8 cellular contexts compared by ENCODE assay signal in the genomic region with DNA sequence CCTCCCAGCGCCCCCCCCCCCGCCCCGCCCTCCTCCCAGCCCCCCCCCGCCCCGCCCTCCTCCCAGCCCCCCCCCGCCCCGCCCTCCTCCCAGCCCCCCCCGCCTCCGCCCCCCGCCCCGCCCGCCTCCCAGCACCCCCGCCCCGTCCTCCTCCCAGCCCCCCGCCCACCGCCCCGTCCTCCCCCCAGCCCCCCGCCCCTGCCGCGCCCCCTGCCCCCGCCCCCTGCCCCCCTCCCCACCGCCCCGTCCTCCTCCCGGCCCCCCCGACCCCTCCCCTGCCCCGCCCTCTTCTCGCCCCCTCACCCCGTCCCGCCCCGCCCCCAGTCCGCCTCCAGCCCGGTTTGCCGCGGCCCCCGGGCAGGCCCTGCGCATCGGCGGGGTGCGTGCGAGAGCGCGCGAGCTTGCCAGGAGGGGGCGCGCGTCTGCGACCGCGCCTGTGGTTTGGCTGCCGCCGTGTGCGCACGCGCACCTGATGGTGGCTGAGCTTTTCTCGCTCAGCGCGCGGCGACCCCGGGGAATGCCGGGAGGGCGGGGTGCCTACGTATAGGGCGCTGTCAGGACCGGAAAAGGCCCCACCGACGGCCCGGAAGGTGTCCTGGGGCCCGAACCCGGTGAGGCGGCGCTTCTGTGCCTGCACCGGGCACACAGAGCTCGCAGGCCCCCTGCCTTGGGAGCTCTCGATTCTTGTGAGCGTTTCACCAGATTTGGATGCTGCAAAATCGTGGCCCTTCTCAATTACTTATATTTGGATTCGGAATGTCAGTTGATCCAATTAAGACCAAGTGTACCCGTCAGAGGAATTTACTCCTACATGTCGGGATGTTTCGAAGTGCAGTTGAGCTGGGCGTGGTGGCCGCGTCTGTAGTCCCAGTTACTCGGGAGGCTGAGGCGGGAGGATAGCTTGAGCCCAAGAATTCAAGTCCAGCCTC. TPM values are rescaled to one million over a fixed set of nuclear protein-coding genes. Genes with fewer than 3 reads are reported as not detected.
A peak's percentile ranks its signal among the peaks of the same experiment; 100 is the strongest.
DNase-seq lines count a peak whose midpoint lies in the region; ATAC-seq and TF ChIP-seq lines count a peak whose summit lies in the region.

No MANE protein-coding gene starts in this region.

- H3K27ac Mint-ChIP-seq in WTC11, result peak overlapping the region; percentile 74

- H3K4me3 Mint-ChIP-seq in WTC11, result peak overlapping the region; percentile 65

- CTCF ChIA-PET in WTC11 (lab: Charles Lee), result interaction anchor here (0.6 to 4.9 kb wide), 46 partner anchors 9 to 736 kb away, joined by 3 to 85 read pairs (median 4); a partner anchor contains a TSS

- peaks cover 22% of the 10 kb centered on the region for H3K27me3 Mint-ChIP-seq in WTC11 (ENCODE audit: low read depth)

- intact Hi-C loops in spleen (cut with DNase I; ENCODE audit: low total_unique reads), result no loop called here

- H3K36me3 ChIP-seq in spleen, result peaks cover 0 to 4% (median 0%) of the 10 kb centered on the region in 6 donors

- DNase-seq in AG20443 (ENCODE audit: low spot score), result peak; percentile 99
- DNase-seq in NCI-H2227 treated with DMSO at 0.1 percent for 48 hours (lab: John Stamatoyannopoulos, UW), result peak; percentile 87
- DNase-seq in WTC11 (ENCODE audit: low spot score), result peak; percentile 95
- peak; percentile 93 to 96 for DNase-seq in cardiac fibroblast (ENCODE audit: low read depth in 2 of 2)
- DNase-seq in iris pigment epithelial cell (ENCODE audit: low read depth), result peak; percentile 91
- peak; percentile 99 for DNase-seq in spleen

- peaks cover 4% of the 10 kb centered on the region for H3K36me3 Mint-ChIP-seq in WTC11

- TF ChIP-seq CTCF in WTC11 (IDR thresholded peaks at IDR 0.05) (peak; percentile 69), cardiac fibroblast (IDR thresholded peaks at IDR 0.05; ENCODE audit: low read depth, low read length) (no peak), spleen (IDR thresholded peaks at IDR 0.05 in 8 of 11, conservative IDR thresholded peaks at IDR 0.05 in 3 of 11) (peak; percentile 50 to 95 (median 86))

- peaks cover 11 to 49% (median 39%) of the 10 kb centered on the region in 6 donors for H3K4me1 ChIP-seq in spleen

- peak overlapping the region; percentile 90 to 96 (median 92) for H3K27ac ChIP-seq in spleen

- WGBS in spleen, 5 donors, result 5 to 17% (median 8%) methylated on average over 25 to 57 of the region's 86 CpGs

- H3K9me3 Mint-ChIP-seq in WTC11, result no peaks in the 10 kb centered on the region

- peak; percentile 81 for ATAC-seq in GM19025 (IDR thresholded peaks at IDR 0.05; ENCODE audit: low read depth, unreplicated experiment)
- peak; percentile 71 for ATAC-seq in HG03196 (IDR thresholded peaks at IDR 0.05; ENCODE audit: unreplicated experiment)
- peak; percentile 86 for ATAC-seq in WTC11

- TF ChIP-seq POLR2A in spleen (IDR thresholded peaks at IDR 0.05), result peak in 1 of 3 donors; percentile 14

- H3K9me3 ChIP-seq in spleen, result peaks cover 0 to 5% (median 0%) of the 10 kb centered on the region in 8 donors

- peaks cover 24% of the 10 kb centered on the region for H3K4me1 Mint-ChIP-seq in WTC11

- POLR2A ChIA-PET in WTC11 (lab: Charles Lee), result interaction anchor here (0.5 to 1.4 kb wide), 5 partner anchors 24 to 676 kb away, joined by 3 to 4 read pairs (median 3); no protein-coding TSS in a partner anchor

- H3K27me3 ChIP-seq in spleen (replicated peaks in 1 of 7), result no peaks in the 10 kb centered on the region

- peak overlapping the region; percentile 49 to 54 for H3K4me3 ChIP-seq in cardiac fibroblast (replicated peaks in 1 of 2; ENCODE audit: low read depth in 2 of 2, low read length in 2 of 2)
- H3K4me3 ChIP-seq in spleen, result peak overlapping the region; percentile 23 to 95 (median 60)

TF ChIP-seq in WTC11, 78 proteins besides CTCF, POLR2A, EP300 and RAD21 (continues in another document):
- TF ChIP-seq, protein P1, sequence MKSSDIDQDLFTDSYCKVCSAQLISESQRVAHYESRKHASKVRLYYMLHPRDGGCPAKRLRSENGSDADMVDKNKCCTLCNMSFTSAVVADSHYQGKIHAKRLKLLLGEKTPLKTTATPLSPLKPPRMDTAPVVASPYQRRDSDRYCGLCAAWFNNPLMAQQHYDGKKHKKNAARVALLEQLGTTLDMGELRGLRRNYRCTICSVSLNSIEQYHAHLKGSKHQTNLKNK (CRISPR knock-in tag; IDR thresholded peaks at IDR 0.05), result no peak
- TF ChIP-seq, protein P2, sequence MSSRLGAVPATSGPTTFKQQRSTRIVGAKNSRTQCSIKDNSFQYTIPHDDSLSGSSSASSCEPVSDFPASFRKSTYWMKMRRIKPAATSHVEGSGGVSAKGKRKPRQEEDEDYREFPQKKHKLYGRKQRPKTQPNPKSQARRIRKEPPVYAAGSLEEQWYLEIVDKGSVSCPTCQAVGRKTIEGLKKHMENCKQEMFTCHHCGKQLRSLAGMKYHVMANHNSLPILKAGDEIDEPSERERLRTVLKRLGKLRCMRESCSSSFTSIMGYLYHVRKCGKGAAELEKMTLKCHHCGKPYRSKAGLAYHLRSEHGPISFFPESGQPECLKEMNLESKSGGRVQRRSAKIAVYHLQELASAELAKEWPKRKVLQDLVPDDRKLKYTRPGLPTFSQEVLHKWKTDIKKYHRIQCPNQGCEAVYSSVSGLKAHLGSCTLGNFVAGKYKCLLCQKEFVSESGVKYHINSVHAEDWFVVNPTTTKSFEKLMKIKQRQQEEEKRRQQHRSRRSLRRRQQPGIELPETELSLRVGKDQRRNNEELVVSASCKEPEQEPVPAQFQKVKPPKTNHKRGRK (CRISPR knock-in tag; IDR thresholded peaks at IDR 0.05; ENCODE audit: borderline replicate concordance), result no peak
- 0 out of 2 replicates have a peak, but pooled peaks have one; percentile 55 for TF ChIP-seq CBFB (CRISPR knock-in tag; IDR thresholded peaks at IDR 0.05; ENCODE audit: low read depth)
- TF ChIP-seq, protein P3, sequence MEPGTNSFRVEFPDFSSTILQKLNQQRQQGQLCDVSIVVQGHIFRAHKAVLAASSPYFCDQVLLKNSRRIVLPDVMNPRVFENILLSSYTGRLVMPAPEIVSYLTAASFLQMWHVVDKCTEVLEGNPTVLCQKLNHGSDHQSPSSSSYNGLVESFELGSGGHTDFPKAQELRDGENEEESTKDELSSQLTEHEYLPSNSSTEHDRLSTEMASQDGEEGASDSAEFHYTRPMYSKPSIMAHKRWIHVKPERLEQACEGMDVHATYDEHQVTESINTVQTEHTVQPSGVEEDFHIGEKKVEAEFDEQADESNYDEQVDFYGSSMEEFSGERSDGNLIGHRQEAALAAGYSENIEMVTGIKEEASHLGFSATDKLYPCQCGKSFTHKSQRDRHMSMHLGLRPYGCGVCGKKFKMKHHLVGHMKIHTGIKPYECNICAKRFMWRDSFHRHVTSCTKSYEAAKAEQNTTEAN (CRISPR knock-in tag; IDR thresholded peaks at IDR 0.05), result no peak
- TF ChIP-seq, protein P4, sequence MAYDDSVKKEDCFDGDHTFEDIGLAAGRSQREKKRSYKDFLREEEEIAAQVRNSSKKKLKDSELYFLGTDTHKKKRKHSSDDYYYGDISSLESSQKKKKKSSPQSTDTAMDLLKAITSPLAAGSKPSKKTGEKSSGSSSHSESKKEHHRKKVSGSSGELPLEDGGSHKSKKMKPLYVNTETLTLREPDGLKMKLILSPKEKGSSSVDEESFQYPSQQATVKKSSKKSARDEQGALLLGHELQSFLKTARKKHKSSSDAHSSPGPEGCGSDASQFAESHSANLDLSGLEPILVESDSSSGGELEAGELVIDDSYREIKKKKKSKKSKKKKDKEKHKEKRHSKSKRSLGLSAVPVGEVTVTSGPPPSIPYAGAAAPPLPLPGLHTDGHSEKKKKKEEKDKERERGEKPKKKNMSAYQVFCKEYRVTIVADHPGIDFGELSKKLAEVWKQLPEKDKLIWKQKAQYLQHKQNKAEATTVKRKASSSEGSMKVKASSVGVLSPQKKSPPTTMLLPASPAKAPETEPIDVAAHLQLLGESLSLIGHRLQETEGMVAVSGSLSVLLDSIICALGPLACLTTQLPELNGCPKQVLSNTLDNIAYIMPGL (CRISPR knock-in tag; IDR thresholded peaks at IDR 0.05), result peak; percentile 63; the same call in 1 of the 2 replicates
- TF ChIP-seq, protein P5, sequence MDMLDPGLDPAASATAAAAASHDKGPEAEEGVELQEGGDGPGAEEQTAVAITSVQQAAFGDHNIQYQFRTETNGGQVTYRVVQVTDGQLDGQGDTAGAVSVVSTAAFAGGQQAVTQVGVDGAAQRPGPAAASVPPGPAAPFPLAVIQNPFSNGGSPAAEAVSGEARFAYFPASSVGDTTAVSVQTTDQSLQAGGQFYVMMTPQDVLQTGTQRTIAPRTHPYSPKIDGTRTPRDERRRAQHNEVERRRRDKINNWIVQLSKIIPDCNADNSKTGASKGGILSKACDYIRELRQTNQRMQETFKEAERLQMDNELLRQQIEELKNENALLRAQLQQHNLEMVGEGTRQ (CRISPR knock-in tag; IDR thresholded peaks at IDR 0.05), result peak; percentile 42
- TF ChIP-seq, protein P6, sequence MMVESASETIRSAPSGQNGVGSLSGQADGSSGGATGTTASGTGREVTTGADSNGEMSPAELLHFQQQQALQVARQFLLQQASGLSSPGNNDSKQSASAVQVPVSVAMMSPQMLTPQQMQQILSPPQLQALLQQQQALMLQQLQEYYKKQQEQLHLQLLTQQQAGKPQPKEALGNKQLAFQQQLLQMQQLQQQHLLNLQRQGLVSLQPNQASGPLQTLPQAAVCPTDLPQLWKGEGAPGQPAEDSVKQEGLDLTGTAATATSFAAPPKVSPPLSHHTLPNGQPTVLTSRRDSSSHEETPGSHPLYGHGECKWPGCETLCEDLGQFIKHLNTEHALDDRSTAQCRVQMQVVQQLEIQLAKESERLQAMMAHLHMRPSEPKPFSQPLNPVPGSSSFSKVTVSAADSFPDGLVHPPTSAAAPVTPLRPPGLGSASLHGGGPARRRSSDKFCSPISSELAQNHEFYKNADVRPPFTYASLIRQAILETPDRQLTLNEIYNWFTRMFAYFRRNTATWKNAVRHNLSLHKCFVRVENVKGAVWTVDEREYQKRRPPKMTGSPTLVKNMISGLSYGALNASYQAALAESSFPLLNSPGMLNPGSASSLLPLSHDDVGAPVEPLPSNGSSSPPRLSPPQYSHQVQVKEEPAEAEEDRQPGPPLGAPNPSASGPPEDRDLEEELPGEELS (CRISPR knock-in tag; IDR thresholded peaks at IDR 0.05), result peak; percentile 66; the same call in 1 of the 2 replicates

RNA-seq across cellular contexts. Expression of a gene that starts 0.5 kb away (rescaled TPM):
- total RNA-seq in WTC11 (2021), result 129 to 134 TPM (median 129 TPM) in 3 replicates
- total RNA-seq in spleen, result 10 to 100 TPM; 16.6 to 21.6 (median 19.9) TPM
- 10 to 100 TPM in 2 of 3 donors, 1 to 10 TPM in 1; 8.7 to 19.3 (median 11.3) TPM for polyA plus RNA-seq in spleen

RNA-seq across cellular contexts. Expression of a gene that starts 36.1 kb away (rescaled TPM):
- total RNA-seq in WTC11 (2021), result 21.9 to 28.6 TPM (median 23.8 TPM) in 3 replicates
- 100 to 1,000 TPM in 6 of 7 donors, 10 to 100 TPM in 1; 90.1 to 596 (median 199) TPM for total RNA-seq in spleen
- 100 to 1,000 TPM; 115 to 182 (median 122) TPM for polyA plus RNA-seq in spleen

RNA-seq across cellular contexts. Expression of a gene that starts 44.2 kb away (rescaled TPM):
- total RNA-seq in WTC11 (2021) (16.2 to 18.5 TPM (median 16.6 TPM) in 3 replicates), spleen (10 to 100 TPM in 5 of 7 donors, 1 to 10 TPM in 2; 8.3 to 25.3 (median 11.3) TPM)
- 10 to 100 TPM in 2 of 3 donors, 1 to 10 TPM in 1; 7.6 to 13.0 (median 11.7) TPM for polyA plus RNA-seq in spleen

Comparison
In these comparisons a context has a peak if more than half of its experiments do, and no peak if none do; other contexts are left out.
1. Peak in every context shown above with its lines: DNase-seq, ATAC-seq, H3K4me3 ChIP-seq and H3K27ac ChIP-seq.